In genomic region chr3:31946484-31947081, GRCh38 we compare ENCODE assay signal across 15 cellular contexts. TPM values are rescaled to one million over a fixed set of nuclear protein-coding genes. Genes with fewer than 3 reads are reported as not detected.
DNase-seq lines count a peak whose midpoint lies in the region; ATAC-seq, FAIRE-seq and TF ChIP-seq lines count a peak whose summit lies in the region.
"Had no signal": no experiment of that assay in that cellular context is flagged by ENCODE, and none has a peak within 500 bp of the region (broad histone marks: within the 10 kb centered on the region; RNA-seq: fewer than 3 reads in every experiment).

No MANE protein-coding gene starts in this region.

- H3K27me3 Mint-ChIP-seq in activated B cell treated with CpG ODN at 0.5 μM for 24 hours, result no peaks in the 10 kb centered on the region

- peaks cover 83% of the 10 kb centered on the region for H3K4me1 Mint-ChIP-seq in activated B cell treated with CpG ODN at 0.5 μM for 24 hours
- H3K4me1 Mint-ChIP-seq: activated T-helper 17 cell treated with anti-CD3 and anti-CD28 coated beads, Interleukin-2, amount 50 U/mL, for 72 hours had no signal

- no peak overlapping the region for H3K9ac ChIP-seq in trophoblast cell (ENCODE audit: low read length)

- H3K27ac ChIP-seq in trophoblast cell (ENCODE audit: low read depth, low read length) (no peak overlapping the region), sigmoid colon (no peak overlapping the region)

- DNase-seq in GM19239 (ENCODE audit: insufficient read length, low spot score) (no peak), activated B cell treated with CpG ODN at 0.5 μM for 24 hours (peak; percentile 30), trophoblast cell (peak; percentile 60 to 61), sigmoid colon (no peak), urothelium cell line (ENCODE audit: low spot score) (no peak), NCI-H446 treated with DMSO at 0.1 percent for 48 hours (lab: John Stamatoyannopoulos, UW) (no peak), DMS153 (lab: John Stamatoyannopoulos, UW) (no peak)
- DNase-seq: activated CD4-positive, alpha-beta T cell treated with anti-CD3 and anti-CD28 coated beads for 1 hour; NCI-H1092; NCI-H69 had no signal

- H4K8ac ChIP-seq in trophoblast cell (ENCODE audit: low read depth, low read length), result no peak overlapping the region

- H3K4me3 ChIP-seq in trophoblast cell (ENCODE audit: low read depth, low read length), result no peak overlapping the region
- H3K4me3 ChIP-seq in sigmoid colon, result no peak overlapping the region
- H3K4me3 ChIP-seq: breast epithelium had no signal

- intact Hi-C loops in activated B cell treated with CpG ODN at 0.5 μM for 24 hours (cut with micrococcal nuclease) (no loop called here), sigmoid colon (cut with DNase I) (no loop called here)

- no peak overlapping the region for H2BK5ac ChIP-seq in trophoblast cell (ENCODE audit: low read depth, low read length, poor library complexity)

- no peak for TF ChIP-seq POLR2A in sigmoid colon (IDR thresholded peaks at IDR 0.05)

- TF ChIP-seq CTCF in activated B cell treated with CpG ODN at 0.5 μM for 24 hours (IDR thresholded peaks at IDR 0.05), result no peak
- TF ChIP-seq CTCF in sigmoid colon (IDR thresholded peaks at IDR 0.05), result no peak

- peak overlapping the region; percentile 66 for H2AK5ac ChIP-seq in trophoblast cell (ENCODE audit: low read length)

- H3K36me3 Mint-ChIP-seq in activated B cell treated with CpG ODN at 0.5 μM for 24 hours (ENCODE audit: low read depth), result peaks cover 15% of the 10 kb centered on the region

- H3K18ac ChIP-seq in trophoblast cell (ENCODE audit: low read length), result peak overlapping the region; percentile 68

- no peak overlapping the region for H4K91ac ChIP-seq in trophoblast cell (ENCODE audit: low read depth, low read length)

- peak; percentile 55 for ATAC-seq in HG02973 (IDR thresholded peaks at IDR 0.05; ENCODE audit: unreplicated experiment)
- peak; percentile 46 for ATAC-seq in activated B cell treated with CpG ODN at 0.5 μM for 24 hours (ENCODE audit: low read depth)
- ATAC-seq: activated T-helper 17 cell treated with anti-CD3 and anti-CD28 coated beads, Interleukin-2, amount 50 U/mL, for 72 hours had no signal

- peak overlapping the region; percentile 70 for H3K4ac ChIP-seq in trophoblast cell (ENCODE audit: low read depth, low read length)

- H3K23ac ChIP-seq in trophoblast cell (ENCODE audit: low read length), result no peak overlapping the region

- H3K4me2 ChIP-seq in trophoblast cell (ENCODE audit: low read length), result no peak overlapping the region

- WGBS in trophoblast cell (ENCODE audit: extremely low coverage, insufficient coverage, insufficient read length), result no CpG with 5 or more reads among the region's 10 CpGs
- 87 to 92% methylated on average over 10 of the region's 10 CpGs for WGBS in sigmoid colon, 2 donors

- no peak overlapping the region for H2AFZ ChIP-seq in trophoblast cell (ENCODE audit: insufficient read depth, low read length, poor library complexity)

- H2BK120ac ChIP-seq in trophoblast cell (ENCODE audit: insufficient read depth, low read length, poor library complexity), result peak overlapping the region; percentile 24

- CTCF ChIA-PET in activated B cell treated with CpG ODN at 0.5 μM for 24 hours (lab: Charles Lee), result interaction anchor here (0.9 to 1.0 kb wide), 2 partner anchors 27 to 29 kb away, joined by 3 to 4 read pairs; no protein-coding TSS in a partner anchor

- no peak overlapping the region for H2BK12ac ChIP-seq in trophoblast cell (ENCODE audit: low read length)

- peaks cover 6% of the 10 kb centered on the region for H3K9me3 Mint-ChIP-seq in activated B cell treated with CpG ODN at 0.5 μM for 24 hours

- H3K4me3 Mint-ChIP-seq in activated B cell treated with CpG ODN at 0.5 μM for 24 hours, result peak overlapping the region; percentile 50
- H3K4me3 Mint-ChIP-seq: activated T-helper 17 cell treated with anti-CD3 and anti-CD28 coated beads, Interleukin-2, amount 50 U/mL, for 72 hours had no signal

- H3K14ac ChIP-seq in trophoblast cell (ENCODE audit: low read length), result peak overlapping the region; percentile 52

- peak overlapping the region; percentile 97 for H3K27ac Mint-ChIP-seq in activated B cell treated with CpG ODN at 0.5 μM for 24 hours
- H3K27ac Mint-ChIP-seq: activated T-helper 17 cell treated with anti-CD3 and anti-CD28 coated beads, Interleukin-2, amount 50 U/mL, for 72 hours; progenitor cell of endocrine pancreas had no signal

- peaks cover 6% of the 10 kb centered on the region for H3K79me1 ChIP-seq in trophoblast cell (ENCODE audit: low read length)

- peaks cover 1% of the 10 kb centered on the region for H3K79me2 ChIP-seq in trophoblast cell (ENCODE audit: control insufficient read depth, insufficient read depth, low read length, poor library complexity)

- peaks cover 14 to 20% of the 10 kb centered on the region in 2 experiments for H3K4me1 ChIP-seq in trophoblast cell (ENCODE audit: control insufficient read depth in 1 of 2, insufficient read depth in 2 of 2, low read length in 2 of 2)
- peaks cover 0 to under 1% (median 0%) of the 10 kb centered on the region in 4 donors for H3K4me1 ChIP-seq in sigmoid colon

- no peak overlapping the region for H4K12ac ChIP-seq in trophoblast cell (ENCODE audit: low read depth, low read length)

- H3K27me3 ChIP-seq in trophoblast cell (ENCODE audit: insufficient read depth, low read length), result no peaks in the 10 kb centered on the region
- no peaks in the 10 kb centered on the region for H3K27me3 ChIP-seq in sigmoid colon
- H3K27me3 ChIP-seq: breast epithelium had no signal

- POLR2A ChIA-PET in activated B cell treated with CpG ODN at 0.5 μM for 24 hours (lab: Charles Lee), result interaction anchor here (0.6 to 2.7 kb wide), 13 partner anchors 9 to 539 kb away, joined by 3 to 18 read pairs (median 4); partner anchors contain the start of genes OSBPL10 and ZNF860

- FAIRE-seq in GM19239 (lab: Jason Lieb, UNC) (peak; percentile 40), urothelium cell line (lab: Jason Lieb, UNC) (no peak)
- FAIRE-seq: endothelial cell of umbilical vein had no signal

- H3K9me3 ChIP-seq in trophoblast cell (ENCODE audit: insufficient read depth, low read depth, low read length) (peaks cover 3% of the 10 kb centered on the region), sigmoid colon (no peaks in the 10 kb centered on the region)
- H3K9me3 ChIP-seq: breast epithelium had no signal

- TF ChIP-seq EP300 in sigmoid colon (IDR thresholded peaks at IDR 0.05), result no peak

- H3K36me3 ChIP-seq in trophoblast cell (ENCODE audit: control insufficient read depth in 1 of 2, insufficient read depth in 2 of 2, low read length in 2 of 2) (no peaks in the 10 kb centered on the region), sigmoid colon (no peaks in the 10 kb centered on the region)
- H3K36me3 ChIP-seq: breast epithelium had no signal

RNA-seq across cellular contexts. Expression of gene OSBPL10, which starts 34.5 kb away (rescaled TPM):
- total RNA-seq in activated B cell treated with CpG ODN at 0.5 μM for 24 hours (125 and 137 TPM in 2 replicates), sigmoid colon (10 to 100 TPM in 3 of 4 donors, 1 to 10 TPM in 1; 7.8 to 77.7 (median 41.2) TPM)
- 22.4 and 26.0 TPM in 2 replicates for polyA plus RNA-seq in trophoblast cell (2013)
- polyA plus RNA-seq in sigmoid colon, result 1 to 10 TPM; 2.3 to 8.5 (median 2.4) TPM

RNA-seq across cellular contexts. Expression of gene ZNF860, which starts 35.0 kb away (rescaled TPM):
- 16.6 and 19.1 TPM in 2 replicates for total RNA-seq in activated B cell treated with CpG ODN at 0.5 μM for 24 hours
- polyA plus RNA-seq in trophoblast cell (2013), result 2.2 TPM in 2 replicates
- 1 to 10 TPM in 1 of 4 donors, under 1 TPM in 3; under 0.01 to 1.3 (median 0.55) TPM for total RNA-seq in sigmoid colon
- polyA plus RNA-seq in sigmoid colon, result 1 to 10 TPM in 1 of 3 donors, under 1 TPM in 1, not detected in 1; 0.23 to 1.3 TPM

Comparison
In these comparisons a context has a peak if more than half of its experiments do, and no peak if none do; other contexts are left out.
1. DNase-seq: peak in activated B cell treated with CpG ODN at 0.5 μM for 24 hours (single experiment) and trophoblast cell (2 of 2); none in GM19239 (single experiment), sigmoid colon (single experiment), urothelium cell line (single experiment), NCI-H446 treated with DMSO at 0.1 percent for 48 hours (single experiment) and DMS153 (single experiment).